ENCODE assay signal across 21 cellular contexts in genomic region chr7:28291559-28291958, GRCh38.
"Had no signal": no experiment of that assay in that cellular context is flagged by ENCODE, and none has a peak within 500 bp of the region (broad histone marks: within the 10 kb centered on the region; RNA-seq: fewer than 3 reads in every experiment).

No MANE protein-coding gene starts in this region.

- H3K9me3 ChIP-seq: body of pancreas, gastrocnemius medialis, heart right ventricle, pancreas, testis, upper lobe of right lung had no signal

- H3K4me3 ChIP-seq: body of pancreas, gastrocnemius medialis, heart right ventricle, pancreas, testis, upper lobe of right lung had no signal

- ATAC-seq: body of pancreas, gastrocnemius medialis, heart right ventricle, left colon, pancreas, upper lobe of right lung had no signal

- H3K4me3 Mint-ChIP-seq: activated CD8-positive, alpha-beta T cell treated with anti-CD3 and anti-CD28 coated beads for 36 hours; activated T-helper 1 cell treated with anti-CD3 and anti-CD28 coated beads, Interleukin-12 subunit alpha, Interleukin-12 subunit beta, Interleukin-2, Interleukin-4 antibody, amounts not matched to agents 30 ng/mL and 10 ng/mL and 1 ng/mL, durations not matched to agents 14 hours and 24 hours and 36 hours; neural crest cell had no signal

- H3K27ac ChIP-seq: body of pancreas, epithelial cell of prostate, gastrocnemius medialis, heart right ventricle, pancreas, testis, upper lobe of right lung had no signal

- H3K27ac Mint-ChIP-seq: activated CD8-positive, alpha-beta T cell treated with anti-CD3 and anti-CD28 coated beads for 36 hours; activated T-helper 1 cell treated with anti-CD3 and anti-CD28 coated beads, Interleukin-12 subunit alpha, Interleukin-12 subunit beta, Interleukin-2, Interleukin-4 antibody, amounts not matched to agents 30 ng/mL and 10 ng/mL and 1 ng/mL, durations not matched to agents 14 hours and 24 hours and 36 hours; stimulated activated naive CD8-positive, alpha-beta T cell treated with anti-CD3 and anti-CD28 coated beads, Interleukin-15, amount 100 ng/mL, for 72 hours had no signal

- DNase-seq: activated CD4-positive, alpha-beta T cell treated with anti-CD3 and anti-CD28 coated beads for 1 hour; activated CD8-positive, alpha-beta memory T cell treated with anti-CD3 and anti-CD28 coated beads, Interleukin-2, amount 50 U/mL, for 4 hours; activated CD8-positive, alpha-beta T cell treated with anti-CD3 and anti-CD28 coated beads for 36 hours; activated naive CD4-positive, alpha-beta T cell treated with Interleukin-2 at 50 U/mL for 16 hours; body of pancreas; central memory CD4-positive, alpha-beta T cell; cortex of kidney; effector memory CD4-positive, alpha-beta T cell; gastrocnemius medialis; heart right ventricle; left colon; pancreas; stimulated activated CD4-positive, alpha-beta T cell treated with anti-CD3 and anti-CD28 coated beads, Interleukin-4, amount 100 ng/mL, for 1 hour; stimulated activated CD8-positive, alpha-beta memory T cell treated with anti-CD3 and anti-CD28 coated beads, Interleukin-4, amount 100 ng/mL, for 48 hours; stimulated activated naive CD8-positive, alpha-beta T cell treated with anti-CD3 and anti-CD28 coated beads, Interleukin-15, amount 100 ng/mL, for 72 hours; SW 1271; testis; upper lobe of right lung had no signal

- H3K9me3 Mint-ChIP-seq: activated CD8-positive, alpha-beta T cell treated with anti-CD3 and anti-CD28 coated beads for 36 hours; activated T-helper 1 cell treated with anti-CD3 and anti-CD28 coated beads, Interleukin-12 subunit alpha, Interleukin-12 subunit beta, Interleukin-2, Interleukin-4 antibody, amounts not matched to agents 30 ng/mL and 10 ng/mL and 1 ng/mL, durations not matched to agents 14 hours and 24 hours and 36 hours; stimulated activated naive CD8-positive, alpha-beta T cell treated with anti-CD3 and anti-CD28 coated beads, Interleukin-15, amount 100 ng/mL, for 72 hours had no signal

- H3K4me1 ChIP-seq: body of pancreas, gastrocnemius medialis, heart right ventricle, pancreas, testis, upper lobe of right lung had no signal

- H3K36me3 ChIP-seq: gastrocnemius medialis, heart right ventricle, pancreas, upper lobe of right lung had no signal

- H3K27me3 ChIP-seq: body of pancreas, gastrocnemius medialis, pancreas, testis, upper lobe of right lung had no signal
